ENCODE assay signal across 13 cellular contexts in genomic region chr11:77175869-77176539, GRCh38. TPM values are rescaled to one million over a fixed set of nuclear protein-coding genes. Genes with fewer than 3 reads are reported as not detected.
DNase-seq lines count a peak whose midpoint lies in the region; ATAC-seq and TF ChIP-seq lines count a peak whose summit lies in the region.
"Had no signal": no experiment of that assay in that cellular context is flagged by ENCODE, and none has a peak within 500 bp of the region (broad histone marks: within the 10 kb centered on the region; RNA-seq: fewer than 3 reads in every experiment).

No MANE protein-coding gene starts in this region.

- peak overlapping the region; percentile 85 to 93 (median 88) for H3K4me2 ChIP-seq in BLaER1 treated with 17β-estradiol and CSF1 and Interleukin-3, amounts not matched to agents 10 nM and 100 nM
- no peak overlapping the region for H3K4me2 ChIP-seq in trophoblast cell (ENCODE audit: low read length)

- no peak overlapping the region for H4K8ac ChIP-seq in trophoblast cell (ENCODE audit: low read depth, low read length)

- peaks cover 45% of the 10 kb centered on the region for H3K4me1 Mint-ChIP-seq in endodermal cell
- H3K4me1 Mint-ChIP-seq in type B pancreatic cell (ENCODE audit: unreplicated experiment), result peaks cover 9% of the 10 kb centered on the region

- TF ChIP-seq CTCF in endodermal cell (conservative IDR thresholded peaks at IDR 0.05) (no peak), type B pancreatic cell (conservative IDR thresholded peaks at IDR 0.05) (no peak)

- H4K91ac ChIP-seq in trophoblast cell (ENCODE audit: low read depth, low read length), result no peak overlapping the region

- H3K4me1 ChIP-seq in BLaER1 treated with 17β-estradiol and CSF1 and Interleukin-3, amounts not matched to agents 10 nM and 100 nM, result peaks cover 52 to 65% (median 58%) of the 10 kb centered on the region in 10 experiments
- H3K4me1 ChIP-seq in HUES64 (ENCODE audit: insufficient read depth, low read length), result peaks cover 38% of the 10 kb centered on the region
- H3K4me1 ChIP-seq in endodermal cell (ENCODE audit: control insufficient read depth, insufficient read depth, low read length), result peaks cover 16% of the 10 kb centered on the region
- peaks cover 15 to 16% of the 10 kb centered on the region in 2 experiments for H3K4me1 ChIP-seq in trophoblast cell (ENCODE audit: control insufficient read depth in 1 of 2, insufficient read depth in 2 of 2, low read length in 2 of 2)

- H3K36me3 ChIP-seq in BLaER1 treated with 17β-estradiol and CSF1 and Interleukin-3, amounts not matched to agents 10 nM and 100 nM, result peaks cover 0 to 40% (median 0%) of the 10 kb centered on the region in 11 experiments; a peak in 5 of 22 replicates
- H3K36me3 ChIP-seq in HUES64 (ENCODE audit: insufficient read depth, low read length) (no peaks in the 10 kb centered on the region), endodermal cell (ENCODE audit: control insufficient read depth, insufficient read depth, low read length) (no peaks in the 10 kb centered on the region), trophoblast cell (ENCODE audit: control insufficient read depth in 1 of 2, insufficient read depth in 2 of 2, low read length in 2 of 2) (no peaks in the 10 kb centered on the region)

- no peak overlapping the region for H2AK5ac ChIP-seq in trophoblast cell (ENCODE audit: low read length)

- H3K36me3 Mint-ChIP-seq in endodermal cell (ENCODE audit: low read depth) (no peaks in the 10 kb centered on the region), type B pancreatic cell (no peaks in the 10 kb centered on the region)
- H3K36me3 Mint-ChIP-seq: naive B cell had no signal

- H3K4me3 Mint-ChIP-seq in endodermal cell (no peak overlapping the region), type B pancreatic cell (no peak overlapping the region)

- H2BK5ac ChIP-seq in trophoblast cell (ENCODE audit: low read depth, low read length, poor library complexity), result no peak overlapping the region

- no peak overlapping the region for H2AFZ ChIP-seq in trophoblast cell (ENCODE audit: insufficient read depth, low read length, poor library complexity)

- H3K27me3 ChIP-seq in BLaER1 treated with 17β-estradiol and CSF1 and Interleukin-3, amounts not matched to agents 10 nM and 100 nM, result no peaks in the 10 kb centered on the region
- H3K27me3 ChIP-seq in HUES64 (ENCODE audit: insufficient read depth, low read length), result no peaks in the 10 kb centered on the region
- no peaks in the 10 kb centered on the region for H3K27me3 ChIP-seq in endodermal cell (ENCODE audit: control insufficient read depth, insufficient read depth, low read length, poor library complexity, severe bottlenecking)
- H3K27me3 ChIP-seq in trophoblast cell (ENCODE audit: insufficient read depth, low read length), result no peaks in the 10 kb centered on the region

- H3K9ac ChIP-seq in BLaER1 treated with 17β-estradiol and CSF1 and Interleukin-3, amounts not matched to agents 10 nM and 100 nM, result peak overlapping the region; percentile 42 to 85 (median 68); a peak in 21 of 22 replicates
- H3K9ac ChIP-seq in HUES64 (ENCODE audit: low read depth, low read length) (peak overlapping the region; percentile 9; the same call in 1 of the 2 replicates), endodermal cell (ENCODE audit: extremely low read depth, low read length, poor library complexity, severe bottlenecking) (no peak overlapping the region), trophoblast cell (ENCODE audit: low read length) (no peak overlapping the region)

- peaks cover 1% of the 10 kb centered on the region for H3K79me2 ChIP-seq in trophoblast cell (ENCODE audit: control insufficient read depth, insufficient read depth, low read length, poor library complexity)

- no peak overlapping the region for H3K4ac ChIP-seq in trophoblast cell (ENCODE audit: low read depth, low read length)

- H3K14ac ChIP-seq in trophoblast cell (ENCODE audit: low read length), result no peak overlapping the region

- no peaks in the 10 kb centered on the region for H3K27me3 Mint-ChIP-seq in endodermal cell (ENCODE audit: insufficient read depth)
- H3K27me3 Mint-ChIP-seq in type B pancreatic cell, result no peaks in the 10 kb centered on the region

- no peak overlapping the region for H3K18ac ChIP-seq in trophoblast cell (ENCODE audit: low read length)

- 20% methylated on average over 12 of the region's 12 CpGs for WGBS in HUES64
- WGBS in endodermal cell (ENCODE audit: insufficient coverage in 1 of 2, insufficient read length in 1 of 2), 2 experiments, result 37 to 48% methylated on average over 5 to 12 of the region's 12 CpGs
- no CpG with 5 or more reads among the region's 12 CpGs for WGBS in trophoblast cell (ENCODE audit: extremely low coverage, insufficient coverage, insufficient read length)

- H3K23ac ChIP-seq in trophoblast cell (ENCODE audit: low read length), result no peak overlapping the region

- no peak for ATAC-seq in GM21528 (IDR thresholded peaks at IDR 0.05; ENCODE audit: low FRiP score, unreplicated experiment)

- H3K27ac Mint-ChIP-seq in endodermal cell (no peak overlapping the region), type B pancreatic cell (no peak overlapping the region)

- no peak overlapping the region for H4K12ac ChIP-seq in trophoblast cell (ENCODE audit: low read depth, low read length)

- H3K9me3 Mint-ChIP-seq in endodermal cell (no peaks in the 10 kb centered on the region), type B pancreatic cell (no peaks in the 10 kb centered on the region)

- no peak overlapping the region for H2BK12ac ChIP-seq in trophoblast cell (ENCODE audit: low read length)

- peak; percentile 88 for DNase-seq in endodermal cell
- peak; percentile 24 for DNase-seq in mucosa of gallbladder (ENCODE audit: low spot score)
- DNase-seq in trophoblast cell, result no peak
- DNase-seq in DMS53 treated with DMSO at 0.1 percent for 48 hours (lab: John Stamatoyannopoulos, UW; ENCODE audit: unreplicated experiment), result no peak
- no peak for DNase-seq in type B pancreatic cell (ENCODE audit: extremely low spot score, unreplicated experiment)
- DNase-seq: activated CD4-positive, alpha-beta T cell treated with anti-CD3 and anti-CD28 coated beads for 48 hours; COR-L47; naive B cell had no signal

- no peaks in the 10 kb centered on the region for H3K9me3 ChIP-seq in BLaER1 treated with 17β-estradiol and CSF1 and Interleukin-3, amounts not matched to agents 10 nM and 100 nM (replicated peaks in 1 of 11)
- H3K9me3 ChIP-seq in HUES64 (ENCODE audit: insufficient read depth, low read depth, low read length), result no peaks in the 10 kb centered on the region
- H3K9me3 ChIP-seq in endodermal cell (ENCODE audit: control insufficient read depth, low read length), result no peaks in the 10 kb centered on the region
- H3K9me3 ChIP-seq in trophoblast cell (ENCODE audit: insufficient read depth, low read depth, low read length), result peaks cover 5% of the 10 kb centered on the region

- peak overlapping the region in 6 of 10 experiments; percentile 5 to 57 (median 45); a peak in 9 of 20 replicates for H3K4me3 ChIP-seq in BLaER1 treated with 17β-estradiol and CSF1 and Interleukin-3, amounts not matched to agents 10 nM and 100 nM
- H3K4me3 ChIP-seq in HUES64 (ENCODE audit: low read length) (no peak overlapping the region), endodermal cell (ENCODE audit: low read length) (no peak overlapping the region), trophoblast cell (ENCODE audit: low read depth, low read length) (no peak overlapping the region)

- H3K79me1 ChIP-seq in trophoblast cell (ENCODE audit: low read length), result peaks cover 2% of the 10 kb centered on the region

- peak overlapping the region; percentile 40 to 89 (median 78) for H3K27ac ChIP-seq in BLaER1 treated with 17β-estradiol and CSF1 and Interleukin-3, amounts not matched to agents 10 nM and 100 nM
- H3K27ac ChIP-seq in HUES64 (ENCODE audit: low read depth, low read length) (no peak overlapping the region), endodermal cell (ENCODE audit: low read depth, low read length) (peak overlapping the region; percentile 32), trophoblast cell (ENCODE audit: low read depth, low read length) (no peak overlapping the region)
- H3K27ac ChIP-seq: RWPE1 had no signal

- no peaks in the 10 kb centered on the region for H4K20me1 ChIP-seq in BLaER1 treated with 17β-estradiol and CSF1 and Interleukin-3, amounts not matched to agents 10 nM and 100 nM

- H2BK120ac ChIP-seq in trophoblast cell (ENCODE audit: insufficient read depth, low read length, poor library complexity), result no peak overlapping the region

RNA-seq across cellular contexts. Expression of gene MYO7A, which starts 48.0 kb away (rescaled TPM):
- 2.2 TPM for polyA plus RNA-seq in HUES64 (2013, experiment 1 of 2)
- 1.3 TPM for polyA plus RNA-seq in HUES64 (2013, experiment 2 of 2)
- total RNA-seq in endodermal cell, result 1 to 10 TPM; 2.4 to 2.7 TPM
- polyA plus RNA-seq in endodermal cell (2013, experiment 1 of 2), result 2.1 TPM
- 1.7 TPM for polyA plus RNA-seq in endodermal cell (2013, experiment 2 of 2)
- 21.0 TPM for total RNA-seq in mucosa of gallbladder
- 1.7 TPM in 2 replicates for polyA plus RNA-seq in trophoblast cell (2013)
- total RNA-seq in type B pancreatic cell (ENCODE audit: low replicate concordance), result 2.8 and 5.3 TPM in 2 replicates
- total RNA-seq: M059J had no signal

Comparison
In these comparisons a context has a peak if more than half of its experiments do, and no peak if none do; other contexts are left out.
1. H3K27ac ChIP-seq: peak in BLaER1 treated with 17β-estradiol and CSF1 and Interleukin-3, amounts not matched to agents 10 nM and 100 nM (11 of 11) and endodermal cell (single experiment); none in HUES64 (single experiment) and trophoblast cell (single experiment).
2. H3K4me3 ChIP-seq: peak in BLaER1 treated with 17β-estradiol and CSF1 and Interleukin-3, amounts not matched to agents 10 nM and 100 nM (6 of 10); none in HUES64 (single experiment), endodermal cell (single experiment) and trophoblast cell (single experiment).
3. H3K9ac ChIP-seq: peak in BLaER1 treated with 17β-estradiol and CSF1 and Interleukin-3, amounts not matched to agents 10 nM and 100 nM (11 of 11) and HUES64 (single experiment); none in endodermal cell (single experiment) and trophoblast cell (single experiment).
4. DNase-seq: peak in endodermal cell (single experiment) and mucosa of gallbladder (single experiment); none in trophoblast cell (0 of 2), DMS53 treated with DMSO at 0.1 percent for 48 hours (single experiment) and type B pancreatic cell (single experiment).